ENCODE assay signal across 27 cellular contexts in genomic region chrX:132435222-132435621, GRCh38. TPM values are rescaled to one million over a fixed set of nuclear protein-coding genes. Genes with fewer than 3 reads are reported as not detected.
DNase-seq lines count a peak whose midpoint lies in the region; FAIRE-seq and TF ChIP-seq lines count a peak whose summit lies in the region.
"Had no signal": no experiment of that assay in that cellular context is flagged by ENCODE, and none has a peak within 500 bp of the region (broad histone marks: within the 10 kb centered on the region; RNA-seq: fewer than 3 reads in every experiment).

No MANE protein-coding gene starts in this region.

- FAIRE-seq in astrocyte (lab: Jason Lieb, UNC) = peak; percentile 34

- no peaks in the 10 kb centered on the region for H3K79me2 ChIP-seq in astrocyte (ENCODE audit: insufficient read depth, low read length)

- H3K4me3 Mint-ChIP-seq in astrocyte (ENCODE audit: unreplicated experiment) = no peak overlapping the region
- H3K4me3 Mint-ChIP-seq: activated T-cell treated with anti-CD3 and anti-CD28 coated beads, Interleukin-2, amount 50 U/mL, for 72 hours; CD4-positive, alpha-beta T cell; natural killer cell treated with Interleukin-12 subunit alpha and Interleukin-12 subunit beta and Interleukin-15 and Interleukin-18, amount 100 ng/mL, for 72 hours had no signal

- H3K4me2 ChIP-seq in astrocyte (ENCODE audit: low read length) = no peak overlapping the region

- no peaks in the 10 kb centered on the region for H3K9me3 Mint-ChIP-seq in astrocyte (ENCODE audit: unreplicated experiment)
- H3K9me3 Mint-ChIP-seq: activated T-cell treated with anti-CD3 and anti-CD28 coated beads, Interleukin-2, amount 50 U/mL, for 72 hours; CD4-positive, alpha-beta T cell; natural killer cell treated with Interleukin-12 subunit alpha and Interleukin-12 subunit beta and Interleukin-15 and Interleukin-18, amount 100 ng/mL, for 72 hours had no signal

- TF ChIP-seq CTCF in astrocyte (IDR thresholded peaks at IDR 0.05; ENCODE audit: insufficient read depth, low read depth, low read length) (no peak), foreskin fibroblast (IDR thresholded peaks at IDR 0.05; ENCODE audit: low read depth, low read length) (no peak)

- no peaks in the 10 kb centered on the region for H3K27me3 Mint-ChIP-seq in astrocyte (ENCODE audit: low read depth, unreplicated experiment)
- H3K27me3 Mint-ChIP-seq: CD4-positive, alpha-beta T cell had no signal

- H3K36me3 ChIP-seq in astrocyte (ENCODE audit: insufficient read depth, low read length) = no peaks in the 10 kb centered on the region
- H3K36me3 ChIP-seq: adrenal gland, colonic mucosa, SJSA1 had no signal

- no peak overlapping the region for H3K4me3 ChIP-seq in astrocyte (ENCODE audit: insufficient read depth, low read depth, low read length)
- H3K4me3 ChIP-seq in foreskin fibroblast (ENCODE audit: low read depth in 1 of 2, low read length in 2 of 2) = no peak overlapping the region
- H3K4me3 ChIP-seq: adrenal gland, colonic mucosa, SJSA1, testis had no signal

- H3K27me3 ChIP-seq in astrocyte (ENCODE audit: insufficient read depth, low read length) = no peaks in the 10 kb centered on the region
- H3K27me3 ChIP-seq: adrenal gland, colonic mucosa, SJSA1, testis had no signal

- no peaks in the 10 kb centered on the region for H3K9me3 ChIP-seq in astrocyte (ENCODE audit: insufficient read depth, low read depth, low read length)
- H3K9me3 ChIP-seq: adrenal gland, colonic mucosa, SJSA1, testis had no signal

- no peaks in the 10 kb centered on the region for H4K20me1 ChIP-seq in astrocyte (ENCODE audit: insufficient read depth, low read length)

- no peak overlapping the region for H3K27ac ChIP-seq in astrocyte (ENCODE audit: low read depth, low read length)
- H3K27ac ChIP-seq: adrenal gland, colonic mucosa, SJSA1, testis had no signal

- H3K4me1 Mint-ChIP-seq in astrocyte (ENCODE audit: low read depth, unreplicated experiment) = peaks cover 2% of the 10 kb centered on the region

- H3K27ac Mint-ChIP-seq in astrocyte (ENCODE audit: unreplicated experiment) = no peak overlapping the region
- H3K27ac Mint-ChIP-seq: activated T-cell treated with anti-CD3 and anti-CD28 coated beads, Interleukin-2, amount 50 U/mL, for 72 hours; CD4-positive, alpha-beta T cell; natural killer cell treated with Interleukin-12 subunit alpha and Interleukin-12 subunit beta and Interleukin-15 and Interleukin-18, amount 100 ng/mL, for 72 hours had no signal

- DNase-seq in NCI-H2171 (lab: John Stamatoyannopoulos, UW) (peak; percentile 0), NCI-H2171 treated with DMSO at 0.1 percent for 48 hours (lab: John Stamatoyannopoulos, UW) (no peak), astrocyte (ENCODE audit: low read depth) (no peak), foreskin fibroblast (peak; percentile 9 to 36), stromal cell of bone marrow (ENCODE audit: low read depth) (peak; percentile 55), KBM-7 (no peak), Kasumi-1 (lab: John Stamatoyannopoulos, UW) (no peak), NCI-H510A treated with DMSO at 0.1 percent for 48 hours (lab: John Stamatoyannopoulos, UW) (no peak)
- DNase-seq: 8988T; activated CD4-positive, alpha-beta T cell treated with anti-CD3 and anti-CD28 coated beads, Interleukin-2, amount 50 U/mL, for 4 hours; activated CD4-positive, CD25-positive, alpha-beta regulatory T cell; activated naive CD4-positive, alpha-beta T cell treated with Interleukin-2 at 50 U/mL for 16 hours; activated T-cell treated with anti-CD3 and anti-CD28 coated beads, Interleukin-2, amount 50 U/mL, for 72 hours; adrenal gland; CD4-positive, alpha-beta T cell; colonic mucosa; effector CD8-positive, alpha-beta T cell; GOT3; NCI-H1092; NCI-H187 treated with DMSO at 0.1 percent for 48 hours; NCI-H2227 treated with DMSO at 0.1 percent for 48 hours; NCI-H69; retina; stimulated activated naive CD4-positive, alpha-beta T cell; testis had no signal

- no peaks in the 10 kb centered on the region for H3K4me1 ChIP-seq in astrocyte (ENCODE audit: insufficient read depth, low read length)
- H3K4me1 ChIP-seq: adrenal gland, colonic mucosa, SJSA1, testis had no signal

- no peaks in the 10 kb centered on the region for H3K36me3 Mint-ChIP-seq in astrocyte (ENCODE audit: low read depth, unreplicated experiment)
- H3K36me3 Mint-ChIP-seq: natural killer cell treated with Interleukin-12 subunit alpha and Interleukin-12 subunit beta and Interleukin-15 and Interleukin-18, amount 100 ng/mL, for 72 hours had no signal

- no peak overlapping the region for H3K9ac ChIP-seq in astrocyte (ENCODE audit: low read length)

- in situ Hi-C loops in KBM-7 (cut with MboI; ENCODE audit: low pct_unique_long_range_greater_than_20kb, low sequenced_read_pairs) = no loop called here

- no peak overlapping the region for H2AFZ ChIP-seq in astrocyte (ENCODE audit: low read depth, low read length)

RNA-seq across cellular contexts. Expression of gene MBNL3, which starts 53.6 kb away (rescaled TPM):
- total RNA-seq in astrocyte = 3.5 and 4.1 TPM in 2 replicates

Comparison
In these comparisons a context has a peak if more than half of its experiments do, and no peak if none do; other contexts are left out.
1. DNase-seq: peak in NCI-H2171 (single experiment), foreskin fibroblast (2 of 2) and stromal cell of bone marrow (single experiment); none in NCI-H2171 treated with DMSO at 0.1 percent for 48 hours (single experiment), astrocyte (single experiment), KBM-7 (single experiment), Kasumi-1 (0 of 2) and NCI-H510A treated with DMSO at 0.1 percent for 48 hours (single experiment).